9 cellular contexts compared by ENCODE assay signal in genomic region chr17:57255182-57255775, GRCh38. TPM values are rescaled to one million over a fixed set of nuclear protein-coding genes. Genes with fewer than 3 reads are reported as not detected.
DNase-seq lines count a peak whose midpoint lies in the region; ATAC-seq, FAIRE-seq and TF ChIP-seq lines count a peak whose summit lies in the region.
"Had no signal": no experiment of that assay in that cellular context is flagged by ENCODE, and none has a peak within 500 bp of the region (broad histone marks: within the 10 kb centered on the region; RNA-seq: fewer than 3 reads in every experiment).

No MANE protein-coding gene starts in this region.

- H3K9me3 Mint-ChIP-seq in brain = peaks cover 5 to 15% (median 15%) of the 10 kb centered on the region in 5 experiments

- H3K27me3 Mint-ChIP-seq in brain = peaks cover 15% of the 10 kb centered on the region

- peak overlapping the region; percentile 97 for H2BK15ac ChIP-seq in mesenchymal stem cell (ENCODE audit: low read depth, poor library complexity, severe bottlenecking)

- H3K9me3 ChIP-seq in left ventricle myocardium inferior (replicated peaks) = peaks cover 10% of the 10 kb centered on the region
- H3K9me3 ChIP-seq in mesenchymal stem cell (ENCODE audit: control insufficient read depth, low read length) = peaks cover 6% of the 10 kb centered on the region
- H3K9me3 ChIP-seq in uterus = no peaks in the 10 kb centered on the region

- no peak for TF ChIP-seq POLR2A in uterus (IDR thresholded peaks at IDR 0.05)

- peaks cover 41% of the 10 kb centered on the region for H3K4me1 Mint-ChIP-seq in brain

- no peak overlapping the region for H3K14ac ChIP-seq in mesenchymal stem cell (ENCODE audit: low read length in 2 of 2)

- H2AFZ ChIP-seq in mesenchymal stem cell (ENCODE audit: low read depth, low read length) = no peak overlapping the region

- no peak for TF ChIP-seq CTCF in left ventricle myocardium inferior (IDR thresholded peaks at IDR 0.05; ENCODE audit: borderline replicate concordance)
- no peak for TF ChIP-seq CTCF in brain (conservative IDR thresholded peaks at IDR 0.05)
- no peak for TF ChIP-seq CTCF in uterus (IDR thresholded peaks at IDR 0.05)

- peak overlapping the region; percentile 69 for H3K4me2 ChIP-seq in mesenchymal stem cell (ENCODE audit: low read length, poor library complexity, severe bottlenecking)

- H3K4me3 ChIP-seq in left ventricle myocardium inferior (peak overlapping the region; percentile 98), mesenchymal stem cell (ENCODE audit: insufficient read depth in 1 of 2, low read depth in 1 of 2, low read length in 2 of 2) (peak overlapping the region; percentile 83 to 84), uterus (peak overlapping the region; percentile 86 to 96)

- no peak overlapping the region for H3K23ac ChIP-seq in mesenchymal stem cell (ENCODE audit: low read length in 2 of 2)

- H3K79me1 ChIP-seq in mesenchymal stem cell (replicated peaks; ENCODE audit: low read length, poor library complexity, severe bottlenecking) = peaks cover 6% of the 10 kb centered on the region

- no peak overlapping the region for H2AK5ac ChIP-seq in mesenchymal stem cell (ENCODE audit: low read length, severe bottlenecking)

- peak overlapping the region; percentile 91 for H4K8ac ChIP-seq in mesenchymal stem cell (ENCODE audit: low read length)

- intact Hi-C loops in left ventricle myocardium inferior (cut with micrococcal nuclease) = no loop called here
- intact Hi-C loops in Right ventricle myocardium inferior (cut with DNase I) = loop anchor here (2.0 to 5.0 kb wide), 4 partner anchors 72 to 407 kb away; no protein-coding TSS in a partner anchor
- intact Hi-C loops in uterus (cut with DNase I; ENCODE audit: low total_unique reads) = no loop called here

- 41% methylated on average over 15 of the region's 16 CpGs for WGBS in mesenchymal stem cell

- H4K91ac ChIP-seq in mesenchymal stem cell (ENCODE audit: low read length) = no peak overlapping the region

- peak overlapping the region; percentile 10 to 67 for H3K4ac ChIP-seq in mesenchymal stem cell (ENCODE audit: low read depth in 1 of 2, low read length in 2 of 2)

- DNase-seq in left ventricle myocardium inferior (no peak), Right ventricle myocardium inferior (ENCODE audit: missing footprints) (no peak), mesenchymal stem cell (no peak), uterus (no peak), GM19239 (ENCODE audit: insufficient read length, low spot score) (no peak), SIG-M5 (lab: John Stamatoyannopoulos, UW) (no peak), NCI-H1092 treated with DMSO at 0.1 percent for 48 hours (lab: John Stamatoyannopoulos, UW) (no peak)

- no peak for ATAC-seq in Right ventricle myocardium inferior

- peaks cover 10% of the 10 kb centered on the region for H3K36me3 ChIP-seq in left ventricle myocardium inferior
- no peaks in the 10 kb centered on the region for H3K36me3 ChIP-seq in mesenchymal stem cell (ENCODE audit: control insufficient read depth in 1 of 2, insufficient read depth in 2 of 2, low read depth in 1 of 2, low read length in 2 of 2)
- no peaks in the 10 kb centered on the region for H3K36me3 ChIP-seq in uterus

- H3K4me1 ChIP-seq in left ventricle myocardium inferior (peaks cover 36% of the 10 kb centered on the region), mesenchymal stem cell (ENCODE audit: control insufficient read depth, insufficient read depth, low read depth, low read length) (peaks cover 7% of the 10 kb centered on the region), uterus (peaks cover 0 to 6% of the 10 kb centered on the region in 2 donors)

- H3K27ac ChIP-seq in left ventricle myocardium inferior (replicated peaks) (peak overlapping the region; percentile 97), mesenchymal stem cell (ENCODE audit: low read length, poor library complexity, severe bottlenecking) (no peak overlapping the region), uterus (peak overlapping the region; percentile 98 to 99)

- peaks cover 28% of the 10 kb centered on the region for H3K36me3 Mint-ChIP-seq in brain

- no peak for FAIRE-seq in GM19239 (lab: Jason Lieb, UNC)
- FAIRE-seq: TTC549 had no signal

- H3K27me3 ChIP-seq in left ventricle myocardium inferior (ENCODE audit: low read depth) (no peaks in the 10 kb centered on the region), mesenchymal stem cell (ENCODE audit: control insufficient read depth in 1 of 2, insufficient read depth in 1 of 2, low read length in 2 of 2) (peaks cover 0 to 11% of the 10 kb centered on the region in 2 experiments), uterus (no peaks in the 10 kb centered on the region)

- no peak overlapping the region for H2BK12ac ChIP-seq in mesenchymal stem cell (ENCODE audit: low read length in 2 of 2)

- H3K18ac ChIP-seq in mesenchymal stem cell (ENCODE audit: low read depth in 1 of 2, low read length in 2 of 2) = peak overlapping the region; percentile 11 to 90

- H3K27ac Mint-ChIP-seq in brain = peak overlapping the region; percentile 77 to 95 (median 86)

- peak overlapping the region; percentile 85 for H3K9ac ChIP-seq in mesenchymal stem cell (ENCODE audit: low read length)

- no peak overlapping the region for H2BK5ac ChIP-seq in mesenchymal stem cell (ENCODE audit: low read depth, low read length, poor library complexity, severe bottlenecking)

- no peak overlapping the region for H2BK120ac ChIP-seq in mesenchymal stem cell (ENCODE audit: low read depth, low read length)

- peak overlapping the region; percentile 78 to 89 (median 84) for H3K4me3 Mint-ChIP-seq in brain

RNA-seq across cellular contexts. Expression of gene MSI2, which starts 1.0 kb away (rescaled TPM):
- total RNA-seq in left ventricle myocardium inferior (118 TPM), Right ventricle myocardium inferior (96.8 TPM), uterus (10 to 100 TPM; 13.2 to 60.8 (median 44.5) TPM)
- 79.1 TPM for polyA plus RNA-seq in brain (ENCODE audit: insufficient read depth, low read depth, low replicate concordance)
- polyA plus RNA-seq in mesenchymal stem cell (2013, experiment 1 of 2) = 21.7 TPM
- 22.6 TPM for polyA plus RNA-seq in mesenchymal stem cell (2013, experiment 2 of 2)
